Comparison of ENCODE assay signal across 18 cellular contexts in genomic region chr1:231729541-231729940, GRCh38.
"Had no signal": no experiment of that assay in that cellular context is flagged by ENCODE, and none has a peak within 500 bp of the region (broad histone marks: within the 10 kb centered on the region; RNA-seq: fewer than 3 reads in every experiment).

No MANE protein-coding gene starts in this region.

- ATAC-seq: body of pancreas; esophagus mucosa; foreskin keratinocyte; left cardiac atrium; natural killer cell; sciatic nerve; stimulated activated naive B cell treated with anti-CD40 and anti-IgM and Interleukin-4, amounts not matched to agents 10 μg/mL and 1 μg/mL and 100 μg/mL, for 72 hours; T-cell; WTC11 had no signal

- H3K4me3 ChIP-seq: body of pancreas, hepatocyte, spleen had no signal

- DNase-seq: activated CD4-positive, alpha-beta memory T cell treated with anti-CD3 and anti-CD28 coated beads for 36 hours; activated CD4-positive, alpha-beta T cell treated with anti-CD3 and anti-CD28 coated beads for 4 hours; activated T-cell treated with anti-CD3 and anti-CD28 coated beads for 4 hours; amniotic stem cell; body of pancreas; caudate nucleus; cortex of kidney; effector CD8-positive, alpha-beta T cell; foreskin keratinocyte; left cardiac atrium; natural killer cell; spleen; stimulated activated naive B cell treated with anti-CD40 and anti-IgM and Interleukin-4, amounts not matched to agents 10 μg/mL and 1 μg/mL and 100 μg/mL, for 72 hours; T-cell had no signal
